8 cellular contexts compared by ENCODE assay signal in the genomic region with DNA sequence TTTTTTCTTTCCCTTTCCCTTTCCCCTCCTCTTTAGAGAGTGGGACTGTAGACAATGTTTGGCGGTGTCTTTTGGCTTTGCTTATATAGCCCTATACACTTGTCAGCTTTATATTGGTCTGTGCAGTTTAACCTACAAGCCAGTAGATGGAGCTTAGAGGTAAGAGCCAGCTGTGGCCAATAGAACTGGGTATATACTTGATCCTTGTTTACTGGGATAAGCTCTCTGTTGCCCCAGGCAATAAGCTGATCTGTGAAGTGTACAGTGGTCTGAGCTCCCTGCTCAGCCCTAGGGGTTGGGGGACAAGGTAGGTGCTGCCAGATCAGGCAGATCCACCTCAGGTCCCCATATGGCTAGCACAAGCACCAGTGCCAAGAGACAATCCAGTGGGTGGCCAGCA.
DNase-seq lines count a peak whose midpoint lies in the region; ATAC-seq and TF ChIP-seq lines count a peak whose summit lies in the region.

No MANE protein-coding gene starts in this region.

- ATAC-seq in GM21447 (IDR thresholded peaks at IDR 0.05; ENCODE audit: unreplicated experiment): no peak

- H4K20me1 ChIP-seq in OCI-LY1 (ENCODE audit: insufficient read depth, low read length) (no peaks in the 10 kb centered on the region), fibroblast of lung (ENCODE audit: control insufficient read depth, extremely low read depth, insufficient read depth, low read length) (no peaks in the 10 kb centered on the region)

- TF ChIP-seq EP300 in transverse colon (IDR thresholded peaks at IDR 0.05; ENCODE audit: low read depth): no peak

- no peaks in the 10 kb centered on the region for H3K79me2 ChIP-seq in OCI-LY1 (ENCODE audit: insufficient read depth, low read length)
- no peaks in the 10 kb centered on the region for H3K79me2 ChIP-seq in fibroblast of lung (ENCODE audit: control insufficient read depth, insufficient read depth, low read length)

- H3K4me1 ChIP-seq in OCI-LY1 (ENCODE audit: insufficient read depth, low read length, severe bottlenecking): no peaks in the 10 kb centered on the region
- no peaks in the 10 kb centered on the region for H3K4me1 ChIP-seq in fibroblast of lung (ENCODE audit: control insufficient read depth, extremely low read depth, insufficient read depth, low read length)
- no peaks in the 10 kb centered on the region for H3K4me1 ChIP-seq in transverse colon

- H2AFZ ChIP-seq in OCI-LY1 (ENCODE audit: low read length): no peak overlapping the region
- H2AFZ ChIP-seq in fibroblast of lung (ENCODE audit: low read length): no peak overlapping the region

- H3K9me3 ChIP-seq in OCI-LY1 (ENCODE audit: low read length) (no peaks in the 10 kb centered on the region), fibroblast of lung (ENCODE audit: control insufficient read depth, insufficient read depth, low read depth, low read length) (no peaks in the 10 kb centered on the region), transverse colon (no peaks in the 10 kb centered on the region)

- in situ Hi-C loops in transverse colon (cut with MboI; ENCODE audit: low pct_ligation_motif_present in 1 of 4, low pct_unique_long_range_greater_than_20kb in 1 of 4, low sequenced_read_pairs in 3 of 4): no loop called here

- H3K9me2 ChIP-seq in OCI-LY1 (ENCODE audit: low read depth, low read length): no peaks in the 10 kb centered on the region

- H3K4me2 ChIP-seq in OCI-LY1 (ENCODE audit: low read length): no peak overlapping the region
- no peak overlapping the region for H3K4me2 ChIP-seq in fibroblast of lung (ENCODE audit: extremely low read depth, insufficient read depth, low read length)

- H3K27ac ChIP-seq in OCI-LY1 (ENCODE audit: low read depth, low read length, poor library complexity, severe bottlenecking) (no peak overlapping the region), fibroblast of lung (ENCODE audit: insufficient read depth, low read length) (no peak overlapping the region), transverse colon (no peak overlapping the region)

- DNase-seq in NCI-H2107 treated with DMSO at 0.1 percent for 48 hours (lab: John Stamatoyannopoulos, UW; ENCODE audit: unreplicated experiment) (peak; percentile 50), NCI-H2107 (lab: John Stamatoyannopoulos, UW) (no peak), fibroblast of lung (ENCODE audit: low read depth in 2 of 2) (peak; percentile 39 to 60), transverse colon (no peak), T-helper 1 cell (no peak), NOMO-1 treated with dmso at 0.1 percent for 144 hours (lab: John Stamatoyannopoulos, UW; ENCODE audit: unreplicated experiment) (no peak)

- H3K36me3 ChIP-seq in OCI-LY1 (ENCODE audit: insufficient read depth, low read length): no peaks in the 10 kb centered on the region
- no peaks in the 10 kb centered on the region for H3K36me3 ChIP-seq in fibroblast of lung (ENCODE audit: control insufficient read depth, insufficient read depth, low read length)
- no peaks in the 10 kb centered on the region for H3K36me3 ChIP-seq in transverse colon

- H3F3A ChIP-seq in OCI-LY1 (ENCODE audit: insufficient read depth, low read length): no peaks in the 10 kb centered on the region

- TF ChIP-seq CTCF in OCI-LY1 (IDR thresholded peaks at IDR 0.05; ENCODE audit: low read length): peak; percentile 46
- peak; percentile 37 to 62 for TF ChIP-seq CTCF in fibroblast of lung (conservative IDR thresholded peaks at IDR 0.05 in 1 of 2, IDR thresholded peaks at IDR 0.05 in 1 of 2; ENCODE audit: low read depth in 1 of 2, low read length in 2 of 2)
- peak; percentile 31 to 46 (median 34) for TF ChIP-seq CTCF in transverse colon (IDR thresholded peaks at IDR 0.05)

- H3K27me3 ChIP-seq in OCI-LY1 (ENCODE audit: insufficient read depth, low read length): no peaks in the 10 kb centered on the region
- no peaks in the 10 kb centered on the region for H3K27me3 ChIP-seq in fibroblast of lung (ENCODE audit: control insufficient read depth, insufficient read depth, low read length)
- no peaks in the 10 kb centered on the region for H3K27me3 ChIP-seq in transverse colon

- H3K9ac ChIP-seq in OCI-LY1 (ENCODE audit: low read length): no peak overlapping the region
- no peak overlapping the region for H3K9ac ChIP-seq in fibroblast of lung (ENCODE audit: insufficient read depth, low read length)

- WGBS in transverse colon (ENCODE audit: low coverage in 1 of 2), 2 donors: 26 to 60% methylated on average over 1 of the region's 1 CpG

- H3K4me3 ChIP-seq in OCI-LY1 (ENCODE audit: low read depth, low read length, poor library complexity, severe bottlenecking) (no peak overlapping the region), fibroblast of lung (replicated peaks in 1 of 4; ENCODE audit: control extremely low read depth in 1 of 4, insufficient read depth in 1 of 4, low read depth in 3 of 4, low read length in 4 of 4) (no peak overlapping the region), transverse colon (no peak overlapping the region)

- intact Hi-C loops in transverse colon (cut with DNase I; ENCODE audit: low total_unique reads): no loop called here

- TF ChIP-seq POLR2A in transverse colon (IDR thresholded peaks at IDR 0.05): no peak

Comparison
In these comparisons a context has a peak if more than half of its experiments do, and no peak if none do; other contexts are left out.
1. DNase-seq: peak in NCI-H2107 treated with DMSO at 0.1 percent for 48 hours (single experiment) and fibroblast of lung (2 of 2); none in NCI-H2107 (single experiment), transverse colon (single experiment), T-helper 1 cell (0 of 5) and NOMO-1 treated with dmso at 0.1 percent for 144 hours (single experiment).
2. Peak in every context shown above with its lines, with median percentiles within 50 percentile points of each other: CTCF ChIP-seq.